ENCODE assay signal across 32 cellular contexts in the genomic region with DNA sequence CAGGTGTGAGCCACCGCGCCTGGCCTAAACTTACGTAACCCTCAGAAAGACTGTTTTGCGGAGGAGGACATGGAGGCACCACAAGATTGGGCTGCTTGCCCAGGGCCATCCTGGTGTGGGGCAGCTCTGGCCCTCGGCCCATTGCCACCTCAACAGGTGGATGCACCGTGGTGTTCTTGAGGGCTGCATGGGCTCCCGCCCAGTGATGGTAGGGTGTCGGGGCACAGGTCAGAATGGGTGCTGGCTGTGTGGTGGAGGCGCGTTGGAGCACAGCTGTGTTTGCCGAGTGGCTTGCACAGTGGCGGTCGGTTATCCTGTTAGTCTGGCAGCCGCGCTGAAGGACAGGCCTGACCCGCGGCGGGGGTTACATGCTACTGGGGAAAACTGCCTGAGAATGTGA.
DNase-seq lines count a peak whose midpoint lies in the region; ATAC-seq and TF ChIP-seq lines count a peak whose summit lies in the region.
"Had no signal": no experiment of that assay in that cellular context is flagged by ENCODE, and none has a peak within 500 bp of the region (broad histone marks: within the 10 kb centered on the region; RNA-seq: fewer than 3 reads in every experiment).

No MANE protein-coding gene starts in this region.

- H2BK5ac ChIP-seq in neuronal stem cell (ENCODE audit: low read length) = no peak overlapping the region

- TF ChIP-seq CTCF in right atrium auricular region (IDR thresholded peaks at IDR 0.05) (no peak), heart right ventricle (IDR thresholded peaks at IDR 0.05) (no peak)

- H3K4me1 Mint-ChIP-seq in activated T-helper 17 cell treated with anti-CD3 and anti-CD28 coated beads, Interleukin-2, amount 50 U/mL, for 72 hours = no peaks in the 10 kb centered on the region
- H3K4me1 Mint-ChIP-seq: activated CD4-positive, alpha-beta memory T cell treated with anti-CD3 and anti-CD28 coated beads, Interleukin-2, amount 10 ng/mL, durations not matched to agents 7 days and 5 days; B cell; CD8-positive, alpha-beta memory T cell; naive thymus-derived CD4-positive, alpha-beta T cell had no signal

- peak overlapping the region; percentile 2 for H3K18ac ChIP-seq in neuronal stem cell (ENCODE audit: low read length)

- no peak overlapping the region for H2AFZ ChIP-seq in neuronal stem cell (ENCODE audit: low read length)
- H2AFZ ChIP-seq: PC-9 had no signal

- H3K14ac ChIP-seq in neuronal stem cell (ENCODE audit: low read length) = no peak overlapping the region

- no peak overlapping the region for H3K23ac ChIP-seq in neuronal stem cell (ENCODE audit: low read depth, low read length, poor library complexity)

- H2BK120ac ChIP-seq in neuronal stem cell (ENCODE audit: low read depth, low read length) = no peak overlapping the region

- H3K9me3 ChIP-seq in right atrium auricular region (no peaks in the 10 kb centered on the region), heart right ventricle (no peaks in the 10 kb centered on the region), neuronal stem cell (replicated peaks in 1 of 2; ENCODE audit: control insufficient read depth in 2 of 2, insufficient read depth in 1 of 2, low read depth in 1 of 2, low read length in 2 of 2) (peaks cover 0 to 21% of the 10 kb centered on the region in 2 donors)
- H3K9me3 ChIP-seq: lower lobe of right lung, MG63 had no signal

- H3K27me3 ChIP-seq in right atrium auricular region = no peaks in the 10 kb centered on the region
- H3K27me3 ChIP-seq in heart right ventricle = peaks cover 0 to 22% (median 15%) of the 10 kb centered on the region in 7 donors
- H3K27me3 ChIP-seq in neuronal stem cell (ENCODE audit: control insufficient read depth in 3 of 3, insufficient read depth in 3 of 3, low read depth in 1 of 3, low read length in 3 of 3) = no peaks in the 10 kb centered on the region
- H3K27me3 ChIP-seq: MG63 had no signal

- no peaks in the 10 kb centered on the region for H3K4me1 ChIP-seq in right atrium auricular region
- no peaks in the 10 kb centered on the region for H3K4me1 ChIP-seq in heart right ventricle
- H3K4me1 ChIP-seq in neuronal stem cell (ENCODE audit: control insufficient read depth in 2 of 2, insufficient read depth in 1 of 2, low read depth in 1 of 2, low read length in 2 of 2) = peaks cover under 1 to 4% of the 10 kb centered on the region in 2 donors
- H3K4me1 ChIP-seq: lower lobe of right lung had no signal

- H3K27ac Mint-ChIP-seq in activated T-helper 17 cell treated with anti-CD3 and anti-CD28 coated beads, Interleukin-2, amount 50 U/mL, for 72 hours = no peak overlapping the region
- H3K27ac Mint-ChIP-seq: activated CD4-positive, alpha-beta memory T cell treated with anti-CD3 and anti-CD28 coated beads, Interleukin-2, amount 10 ng/mL, durations not matched to agents 7 days and 5 days; activated naive CD4-positive, alpha-beta T cell treated with anti-CD3 and anti-CD28 coated beads, Interleukin-2, amount 50 U/mL, for 72 hours; activated T-helper 2 cell treated with anti-CD3 and anti-CD28 coated beads, Interferon-gamma antibody, Interleukin-2, Interleukin-4, amounts not matched to agents 10 μg/mL and 5 μg/mL and 100 μg/mL, durations not matched to agents 14 hours and 24 hours and 36 hours; B cell; CD8-positive, alpha-beta memory T cell; naive thymus-derived CD4-positive, alpha-beta T cell; stimulated activated memory B cell treated with anti-CD40 and anti-IgM and Interleukin-4, amounts not matched to agents 10 μg/mL and 1 μg/mL and 100 μg/mL, for 72 hours; T-helper 2 cell treated with Interferon-gamma antibody and Interleukin-4, amounts not matched to agents 5 μg/mL and 100 μg/mL, for 36 hours had no signal

- no peak for ATAC-seq in heart right ventricle
- no peak for ATAC-seq in activated T-helper 17 cell treated with anti-CD3 and anti-CD28 coated beads, Interleukin-2, amount 50 U/mL, for 72 hours (replicated peaks)
- ATAC-seq: activated naive CD4-positive, alpha-beta T cell treated with anti-CD3 and anti-CD28 coated beads, Interleukin-2, amount 50 U/mL, for 72 hours; GM12878; lower lobe of right lung; naive thymus-derived CD4-positive, alpha-beta T cell; stimulated activated memory B cell treated with anti-CD40 and anti-IgM and Interleukin-4, amounts not matched to agents 10 μg/mL and 1 μg/mL and 100 μg/mL, for 72 hours had no signal

- H3K4me3 ChIP-seq in right atrium auricular region = no peak overlapping the region
- H3K4me3 ChIP-seq in heart right ventricle = no peak overlapping the region
- no peak overlapping the region for H3K4me3 ChIP-seq in neuronal stem cell (ENCODE audit: low read length in 2 of 2)
- H3K4me3 ChIP-seq: GM12878, lower lobe of right lung, MG63, PC-9 had no signal

- no peak overlapping the region for H4K8ac ChIP-seq in neuronal stem cell (ENCODE audit: low read depth, low read length)

- no peaks in the 10 kb centered on the region for H3K36me3 Mint-ChIP-seq in activated T-helper 17 cell treated with anti-CD3 and anti-CD28 coated beads, Interleukin-2, amount 50 U/mL, for 72 hours (ENCODE audit: low read depth)
- H3K36me3 Mint-ChIP-seq: activated naive CD4-positive, alpha-beta T cell treated with anti-CD3 and anti-CD28 coated beads, Interleukin-2, amount 50 U/mL, for 72 hours; CD8-positive, alpha-beta memory T cell; naive thymus-derived CD4-positive, alpha-beta T cell; stimulated activated memory B cell treated with anti-CD40 and anti-IgM and Interleukin-4, amounts not matched to agents 10 μg/mL and 1 μg/mL and 100 μg/mL, for 72 hours had no signal

- H3K27ac ChIP-seq in right atrium auricular region (no peak overlapping the region), heart right ventricle (no peak overlapping the region), cingulate gyrus (ENCODE audit: low read depth, low read length) (peak overlapping the region; percentile 47), neuronal stem cell (replicated peaks; ENCODE audit: low read length) (no peak overlapping the region)
- H3K27ac ChIP-seq: epithelial cell of prostate, KMS-11, lower lobe of right lung, PC-9 had no signal

- DNase-seq in right atrium auricular region (ENCODE audit: low spot score) (peak; percentile 44), heart right ventricle (no peak), neuronal stem cell (ENCODE audit: low spot score) (no peak), DMS153 (lab: John Stamatoyannopoulos, UW) (no peak), glomerular visceral epithelial cell (ENCODE audit: extremely low spot score) (no peak)
- DNase-seq: ACHN; amygdala; CD8-positive, alpha-beta memory T cell; DMS 273 treated with DMSO at 0.1 percent for 48 hours; effector CD8-positive, alpha-beta T cell; H9; lower lobe of right lung; MG63; naive thymus-derived CD4-positive, alpha-beta T cell; NCI-H1417; NCI-H2081; NCI-H2227 treated with DMSO at 0.1 percent for 48 hours; NCI-H526; occipital lobe; PC-9; SHP77 had no signal

- H4K91ac ChIP-seq in neuronal stem cell (ENCODE audit: low read depth, low read length, poor library complexity) = no peak overlapping the region

- H3K4me2 ChIP-seq in neuronal stem cell (ENCODE audit: insufficient read depth, low read length, poor library complexity, severe bottlenecking) = no peak overlapping the region
- H3K4me2 ChIP-seq: KMS-11, PC-9 had no signal

- H2BK12ac ChIP-seq in neuronal stem cell (ENCODE audit: low read length) = no peak overlapping the region

- H3K27me3 Mint-ChIP-seq in activated T-helper 17 cell treated with anti-CD3 and anti-CD28 coated beads, Interleukin-2, amount 50 U/mL, for 72 hours = peaks cover 24% of the 10 kb centered on the region

- H3K4ac ChIP-seq in neuronal stem cell (ENCODE audit: low read length) = no peak overlapping the region

- intact Hi-C loops in heart right ventricle (cut with DNase I) = no loop called here

- H2BK15ac ChIP-seq in neuronal stem cell (ENCODE audit: low read length) = no peak overlapping the region

- no peak overlapping the region for H3K4me3 Mint-ChIP-seq in activated T-helper 17 cell treated with anti-CD3 and anti-CD28 coated beads, Interleukin-2, amount 50 U/mL, for 72 hours
- H3K4me3 Mint-ChIP-seq: activated CD4-positive, alpha-beta memory T cell treated with anti-CD3 and anti-CD28 coated beads, Interleukin-2, amount 10 ng/mL, durations not matched to agents 7 days and 5 days; B cell; CD8-positive, alpha-beta memory T cell; H9; stimulated activated memory B cell treated with anti-CD40 and anti-IgM and Interleukin-4, amounts not matched to agents 10 μg/mL and 1 μg/mL and 100 μg/mL, for 72 hours; T-helper 2 cell treated with Interferon-gamma antibody and Interleukin-4, amounts not matched to agents 5 μg/mL and 100 μg/mL, for 36 hours had no signal

- no peaks in the 10 kb centered on the region for H3K9me3 Mint-ChIP-seq in activated T-helper 17 cell treated with anti-CD3 and anti-CD28 coated beads, Interleukin-2, amount 50 U/mL, for 72 hours
- H3K9me3 Mint-ChIP-seq: activated CD4-positive, alpha-beta memory T cell treated with anti-CD3 and anti-CD28 coated beads, Interleukin-2, amount 10 ng/mL, durations not matched to agents 7 days and 5 days; activated naive CD4-positive, alpha-beta T cell treated with anti-CD3 and anti-CD28 coated beads, Interleukin-2, amount 50 U/mL, for 72 hours; activated T-helper 2 cell treated with anti-CD3 and anti-CD28 coated beads, Interferon-gamma antibody, Interleukin-2, Interleukin-4, amounts not matched to agents 10 μg/mL and 5 μg/mL and 100 μg/mL, durations not matched to agents 14 hours and 24 hours and 36 hours; stimulated activated memory B cell treated with anti-CD40 and anti-IgM and Interleukin-4, amounts not matched to agents 10 μg/mL and 1 μg/mL and 100 μg/mL, for 72 hours; T-helper 2 cell treated with Interferon-gamma antibody and Interleukin-4, amounts not matched to agents 5 μg/mL and 100 μg/mL, for 36 hours had no signal

- no peaks in the 10 kb centered on the region for H3K79me1 ChIP-seq in neuronal stem cell (ENCODE audit: low read depth, low read length)

- no peak overlapping the region for H3K9ac ChIP-seq in neuronal stem cell (ENCODE audit: low read depth, low read length, poor library complexity)
- H3K9ac ChIP-seq: KMS-11 had no signal

- no peaks in the 10 kb centered on the region for H3K36me3 ChIP-seq in right atrium auricular region
- no peaks in the 10 kb centered on the region for H3K36me3 ChIP-seq in heart right ventricle
- no peaks in the 10 kb centered on the region for H3K36me3 ChIP-seq in neuronal stem cell (replicated peaks in 1 of 2; ENCODE audit: control insufficient read depth in 2 of 2, insufficient read depth in 2 of 2, low read length in 2 of 2)
- H3K36me3 ChIP-seq: lower lobe of right lung, MG63 had no signal

- H2AK5ac ChIP-seq in neuronal stem cell (ENCODE audit: low read depth, low read length) = no peak overlapping the region

- WGBS in heart right ventricle, 2 donors = 93 to 97% methylated on average over 18 of the region's 18 CpGs
- no CpG with 5 or more reads among the region's 18 CpGs for WGBS in neuronal stem cell (ENCODE audit: extremely low coverage in 2 of 2, insufficient read length in 2 of 2, insufficient replicate concordance in 1 of 2), 2 donors
